In the genomic region with DNA sequence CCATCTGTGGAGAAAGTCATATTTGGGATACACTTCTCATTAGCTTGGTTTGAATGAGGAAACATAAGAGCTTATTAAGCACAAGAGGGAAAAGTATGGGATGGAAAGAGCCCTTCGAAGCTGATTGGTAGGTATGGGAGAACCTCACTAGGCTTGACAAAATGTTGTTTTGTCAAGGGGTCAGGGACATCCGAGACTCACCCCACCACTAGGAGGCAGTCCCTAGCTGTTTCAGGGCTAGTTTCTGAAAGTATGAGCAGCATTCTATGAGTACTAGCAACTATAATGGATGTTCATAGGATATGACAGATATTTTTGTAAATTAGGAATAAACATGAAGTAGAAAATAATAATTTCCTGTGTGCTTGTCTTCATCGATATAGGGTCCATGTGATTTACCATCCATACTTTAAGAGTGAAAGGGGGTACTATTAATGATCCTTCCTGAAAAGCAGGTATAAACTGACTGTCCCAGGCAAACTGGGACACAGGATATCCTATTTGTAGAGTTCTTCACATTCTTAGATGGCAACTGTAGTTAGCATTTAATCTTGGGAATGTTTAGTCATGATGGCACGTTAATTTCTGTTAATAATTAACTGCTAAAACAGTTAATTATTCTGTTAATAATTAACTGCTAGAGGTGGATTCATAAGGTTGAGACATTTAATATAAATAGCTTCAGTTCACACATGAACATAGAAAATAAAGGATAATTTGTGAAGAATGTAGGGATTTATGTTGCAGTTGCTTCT, we compare ENCODE assay signal across 1 cellular context.
A peak's percentile ranks its signal among the peaks of the same experiment; 100 is the strongest.
TF ChIP-seq lines count a peak whose summit lies in the region.

No MANE protein-coding gene starts in this region.

TF ChIP-seq in HepG2, 621 proteins besides CTCF, POLR2A, EP300 and RAD21 (continued from another document):
- TF ChIP-seq, protein P1, sequence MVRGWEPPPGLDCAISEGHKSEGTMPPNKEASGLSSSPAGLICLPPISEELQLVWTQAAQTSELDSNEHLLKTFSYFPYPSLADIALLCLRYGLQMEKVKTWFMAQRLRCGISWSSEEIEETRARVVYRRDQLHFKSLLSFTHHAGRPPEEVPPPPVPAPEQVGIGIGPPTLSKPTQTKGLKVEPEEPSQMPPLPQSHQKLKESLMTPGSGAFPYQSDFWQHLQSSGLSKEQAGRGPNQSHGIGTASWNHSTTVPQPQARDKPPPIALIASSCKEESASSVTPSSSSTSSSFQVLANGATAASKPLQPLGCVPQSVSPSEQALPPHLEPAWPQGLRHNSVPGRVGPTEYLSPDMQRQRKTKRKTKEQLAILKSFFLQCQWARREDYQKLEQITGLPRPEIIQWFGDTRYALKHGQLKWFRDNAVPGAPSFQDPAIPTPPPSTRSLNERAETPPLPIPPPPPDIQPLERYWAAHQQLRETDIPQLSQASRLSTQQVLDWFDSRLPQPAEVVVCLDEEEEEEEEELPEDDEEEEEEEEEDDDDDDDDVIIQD (CRISPR knock-in tag; IDR thresholded peaks at IDR 0.05; ENCODE audit: low read depth), result peak; percentile 90; the same call in 1 of the 2 replicates
- TF ChIP-seq SMC3 (IDR thresholded peaks at IDR 0.05; ENCODE audit: low read length), result peak; percentile 85
- TF ChIP-seq, protein P2, sequence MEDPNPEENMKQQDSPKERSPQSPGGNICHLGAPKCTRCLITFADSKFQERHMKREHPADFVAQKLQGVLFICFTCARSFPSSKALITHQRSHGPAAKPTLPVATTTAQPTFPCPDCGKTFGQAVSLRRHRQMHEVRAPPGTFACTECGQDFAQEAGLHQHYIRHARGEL (CRISPR knock-in tag; IDR thresholded peaks at IDR 0.05), result no peak
TF ChIP-seq in HepG2: peak in this region for 29.
